Comparison of ENCODE assay signal across 9 cellular contexts in genomic region chr16:85396879-85397871, GRCh38.
DNase-seq lines count a peak whose midpoint lies in the region; ATAC-seq and TF ChIP-seq lines count a peak whose summit lies in the region.
"Had no signal": no experiment of that assay in that cellular context is flagged by ENCODE, and none has a peak within 500 bp of the region (broad histone marks: within the 10 kb centered on the region; RNA-seq: fewer than 3 reads in every experiment).

No MANE protein-coding gene starts in this region.

- no peaks in the 10 kb centered on the region for H3K9me3 Mint-ChIP-seq in activated CD8-positive, alpha-beta memory T cell treated with anti-CD3 and anti-CD28 coated beads, Interleukin-2, amount 10 ng/mL, durations not matched to agents 7 days and 5 days (ENCODE audit: low read depth)

- H3K9me3 ChIP-seq in tibial nerve (no peaks in the 10 kb centered on the region), SJCRH30 (replicated peaks) (no peaks in the 10 kb centered on the region)

- POLR2A ChIA-PET in HEK293T (lab: Yijun Ruan, JAX), result no interaction called here

- TF ChIP-seq EP300 in tibial nerve (IDR thresholded peaks at IDR 0.05), result no peak

- H3K36me3 ChIP-seq in tibial nerve (no peaks in the 10 kb centered on the region), SJCRH30 (no peaks in the 10 kb centered on the region)

- no peak for TF ChIP-seq CTCF in tibial nerve (IDR thresholded peaks at IDR 0.05)

- no peaks in the 10 kb centered on the region for H3K4me1 Mint-ChIP-seq in activated CD8-positive, alpha-beta memory T cell treated with anti-CD3 and anti-CD28 coated beads, Interleukin-2, amount 10 ng/mL, durations not matched to agents 7 days and 5 days

- peak overlapping the region in 3 of 4 donors; percentile 9 to 83 (median 83) for H3K27ac ChIP-seq in tibial nerve
- H3K27ac ChIP-seq in SJCRH30, result no peak overlapping the region

- H3K36me3 Mint-ChIP-seq in activated CD8-positive, alpha-beta memory T cell treated with anti-CD3 and anti-CD28 coated beads, Interleukin-2, amount 10 ng/mL, durations not matched to agents 7 days and 5 days, result no peaks in the 10 kb centered on the region

- TF ChIP-seq POLR2A in tibial nerve (IDR thresholded peaks at IDR 0.05), result no peak

- intact Hi-C loops in left cardiac atrium (cut with DNase I), result loop anchor here (10.0 kb wide), 2 partner anchors 208 to 218 kb away; partner anchors contain the start of gene GSE1 (in 1 of the 2)

- H3K27me3 ChIP-seq in tibial nerve, result no peaks in the 10 kb centered on the region
- no peaks in the 10 kb centered on the region for H3K27me3 ChIP-seq in SJCRH30

- ATAC-seq in activated CD8-positive, alpha-beta memory T cell treated with anti-CD3 and anti-CD28 coated beads, Interleukin-2, amount 10 ng/mL, durations not matched to agents 7 days and 5 days, result no peak
- no peak for ATAC-seq in left cardiac atrium

- H3K4me1 ChIP-seq in tibial nerve (peaks cover 0 to 42% (median 29%) of the 10 kb centered on the region in 4 donors), SJCRH30 (peaks cover 15% of the 10 kb centered on the region)

- peak; percentile 9 for DNase-seq in activated CD8-positive, alpha-beta memory T cell treated with anti-CD3 and anti-CD28 coated beads, Interleukin-2, amount 50 U/mL, for 4 hours
- no peak for DNase-seq in activated CD8-positive, alpha-beta memory T cell treated with anti-CD3 and anti-CD28 coated beads, Interleukin-2, amount 10 ng/mL, durations not matched to agents 7 days and 5 days
- DNase-seq in NCI-H345 treated with DMSO at 0.1 percent for 48 hours (lab: John Stamatoyannopoulos, UW; ENCODE audit: unreplicated experiment), result peak; percentile 76
- peak; percentile 25 for DNase-seq in left cardiac atrium
- peak in 1 of 2 donors; percentile 6 for DNase-seq in tibial nerve (ENCODE audit: low spot score in 2 of 2)
- DNase-seq in cortex of kidney (lab: John Stamatoyannopoulos, UW), result no peak
- DNase-seq in HEK293T (ENCODE audit: extremely low spot score), result no peak
- DNase-seq in SJCRH30, result no peak
- DNase-seq: MV-4-11 had no signal

- H3K4me3 ChIP-seq in tibial nerve (no peak overlapping the region), SJCRH30 (no peak overlapping the region)

- H3K27me3 Mint-ChIP-seq in activated CD8-positive, alpha-beta memory T cell treated with anti-CD3 and anti-CD28 coated beads, Interleukin-2, amount 10 ng/mL, durations not matched to agents 7 days and 5 days, result no peaks in the 10 kb centered on the region

- H3K4me3 Mint-ChIP-seq in activated CD8-positive, alpha-beta memory T cell treated with anti-CD3 and anti-CD28 coated beads, Interleukin-2, amount 10 ng/mL, durations not matched to agents 7 days and 5 days, result no peak overlapping the region

- CTCF ChIA-PET in activated CD8-positive, alpha-beta memory T cell treated with anti-CD3 and anti-CD28 coated beads, Interleukin-2, amount 10 ng/mL, durations not matched to agents 7 days and 5 days (lab: Charles Lee), result no interaction called here
- CTCF ChIA-PET in HEK293T (lab: Yijun Ruan, JAX), result interaction anchor here (1.5 kb wide), 1 partner anchor 19 kb away, joined by 4 read pairs; no protein-coding TSS in a partner anchor

- WGBS in tibial nerve, 2 donors, result 86 to 91% methylated on average over 22 to 25 of the region's 25 CpGs

- no peak overlapping the region for H3K27ac Mint-ChIP-seq in activated CD8-positive, alpha-beta memory T cell treated with anti-CD3 and anti-CD28 coated beads, Interleukin-2, amount 10 ng/mL, durations not matched to agents 7 days and 5 days

TF ChIP-seq in HEK293T, 16 proteins besides CTCF, POLR2A, EP300 and RAD21:
- TF ChIP-seq HDGF (IDR thresholded peaks at IDR 0.05; ENCODE audit: borderline replicate concordance), result no peak
- no peak for TF ChIP-seq L3MBTL2 (conservative IDR thresholded peaks at IDR 0.05)
- no peak for TF ChIP-seq SUZ12 (IDR thresholded peaks at IDR 0.05)
- no peak for TF ChIP-seq BHLHE40 (IDR thresholded peaks at IDR 0.05; ENCODE audit: borderline replicate concordance)
- no peak for TF ChIP-seq LEF1 (IDR thresholded peaks at IDR 0.05; ENCODE audit: borderline replicate concordance)
- no peak for TF ChIP-seq ELF4 (IDR thresholded peaks at IDR 0.05)
- TF ChIP-seq NFRKB (IDR thresholded peaks at IDR 0.05), result no peak
- TF ChIP-seq, protein P1, sequence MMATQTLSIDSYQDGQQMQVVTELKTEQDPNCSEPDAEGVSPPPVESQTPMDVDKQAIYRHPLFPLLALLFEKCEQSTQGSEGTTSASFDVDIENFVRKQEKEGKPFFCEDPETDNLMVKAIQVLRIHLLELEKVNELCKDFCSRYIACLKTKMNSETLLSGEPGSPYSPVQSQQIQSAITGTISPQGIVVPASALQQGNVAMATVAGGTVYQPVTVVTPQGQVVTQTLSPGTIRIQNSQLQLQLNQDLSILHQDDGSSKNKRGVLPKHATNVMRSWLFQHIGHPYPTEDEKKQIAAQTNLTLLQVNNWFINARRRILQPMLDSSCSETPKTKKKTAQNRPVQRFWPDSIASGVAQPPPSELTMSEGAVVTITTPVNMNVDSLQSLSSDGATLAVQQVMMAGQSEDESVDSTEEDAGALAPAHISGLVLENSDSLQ (IDR thresholded peaks at IDR 0.05), result no peak
- TF ChIP-seq FOXM1 (IDR thresholded peaks at IDR 0.05; ENCODE audit: borderline replicate concordance), result no peak
- no peak for TF ChIP-seq SP1 (IDR thresholded peaks at IDR 0.05)
- no peak for TF ChIP-seq FOXK2 (IDR thresholded peaks at IDR 0.05)
- no peak for TF ChIP-seq ARNT (IDR thresholded peaks at IDR 0.05)
- TF ChIP-seq FOXA1 (IDR thresholded peaks at IDR 0.05), result no peak
- no peak for TF ChIP-seq TARDBP (IDR thresholded peaks at IDR 0.05)
- no peak for TF ChIP-seq CTBP1 (IDR thresholded peaks at IDR 0.05; ENCODE audit: borderline replicate concordance)
- no peak for TF ChIP-seq ZNF384 (IDR thresholded peaks at IDR 0.05)

Comparison
In these comparisons a context has a peak if more than half of its experiments do, and no peak if none do; other contexts are left out.
1. DNase-seq: peak in activated CD8-positive, alpha-beta memory T cell treated with anti-CD3 and anti-CD28 coated beads, Interleukin-2, amount 50 U/mL, for 4 hours (single experiment), NCI-H345 treated with DMSO at 0.1 percent for 48 hours (single experiment) and left cardiac atrium (single experiment); none in activated CD8-positive, alpha-beta memory T cell treated with anti-CD3 and anti-CD28 coated beads, Interleukin-2, amount 10 ng/mL, durations not matched to agents 7 days and 5 days (single experiment), cortex of kidney (single experiment), HEK293T (single experiment) and SJCRH30 (0 of 2).